ENCODE assay signal across 20 cellular contexts in the genomic region with DNA sequence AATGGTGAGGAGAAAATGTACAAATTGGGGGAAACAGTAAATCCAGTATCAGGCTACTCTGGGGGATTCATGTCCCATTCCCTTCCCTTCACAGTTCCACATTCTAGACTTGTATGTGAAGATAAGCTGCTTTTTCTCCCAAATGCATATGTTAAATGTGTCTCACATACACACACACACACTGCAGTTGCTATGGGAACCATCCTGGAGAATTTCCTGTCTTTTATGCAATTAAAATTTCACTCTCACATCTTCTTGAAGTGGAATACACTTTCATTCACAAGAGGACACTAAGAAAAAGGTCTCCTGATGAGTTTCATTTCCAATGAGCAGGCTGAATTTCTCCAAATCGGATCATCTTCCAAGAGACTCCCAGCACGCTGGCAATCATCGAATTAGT.
"Had no signal": no experiment of that assay in that cellular context is flagged by ENCODE, and none has a peak within 500 bp of the region (broad histone marks: within the 10 kb centered on the region; RNA-seq: fewer than 3 reads in every experiment).

No MANE protein-coding gene starts in this region.

- ATAC-seq: activated CD8-positive, alpha-beta memory T cell treated with anti-CD3 and anti-CD28 coated beads, Interleukin-2, amount 10 ng/mL, durations not matched to agents 7 days and 5 days; T-helper 17 cell; WTC11 had no signal

- DNase-seq: activated CD4-positive, alpha-beta T cell treated with anti-CD3 and anti-CD28 coated beads, Interleukin-2, amount 10 ng/mL, durations not matched to agents 24 days and 14 days; activated CD4-positive, alpha-beta T cell treated with anti-CD3 and anti-CD28 coated beads, Interleukin-2, amount 50 U/mL, for 48 hours; activated CD4-positive, CD25-positive, alpha-beta regulatory T cell treated with anti-CD3 and anti-CD28 coated beads, Interleukin-2, amount 50 U/mL, for 72 hours; activated CD8-positive, alpha-beta memory T cell treated with anti-CD3 and anti-CD28 coated beads, Interleukin-2, amount 10 ng/mL, durations not matched to agents 7 days and 5 days; activated effector memory CD4-positive, alpha-beta T cell treated with Interleukin-2 at 50 U/mL for 16 hours; activated naive CD4-positive, alpha-beta T cell; activated T-cell treated with anti-CD3 and anti-CD28 coated beads, Interleukin-2, amount 50 U/mL, for 24 hours; aorta; central memory CD4-positive, alpha-beta T cell; Kasumi-1; KBM-7; NCI-H1048; NCI-H1694; NCI-H2029 treated with DMSO at 0.1 percent for 48 hours; SHP77 treated with DMSO at 0.1 percent for 48 hours; T-helper 17 cell; T-helper 9 cell had no signal

- FAIRE-seq: bronchial epithelial cell, RCC 7860 had no signal
